19 cellular contexts compared by ENCODE assay signal in the genomic region with DNA sequence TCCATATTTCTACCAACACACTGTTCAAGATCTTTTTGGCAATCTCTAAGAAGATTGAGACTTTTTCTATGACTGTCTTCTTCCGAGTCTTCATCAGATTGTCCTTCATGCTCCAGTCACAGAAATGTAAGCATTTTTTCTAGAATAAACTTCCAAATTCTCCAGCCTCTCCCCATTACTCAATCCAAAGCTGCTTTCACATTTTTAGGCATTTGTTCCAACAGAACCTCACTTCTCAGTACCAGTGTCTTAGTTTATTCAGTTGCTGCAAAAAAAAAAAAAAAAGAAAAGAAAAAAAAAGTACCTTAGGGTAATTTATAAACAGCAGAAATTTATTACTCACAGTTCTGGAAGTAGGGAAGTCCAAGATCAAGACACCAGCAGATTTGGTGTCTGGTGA.
DNase-seq lines count a peak whose midpoint lies in the region; ATAC-seq and TF ChIP-seq lines count a peak whose summit lies in the region.
"Had no signal": no experiment of that assay in that cellular context is flagged by ENCODE, and none has a peak within 500 bp of the region (broad histone marks: within the 10 kb centered on the region; RNA-seq: fewer than 3 reads in every experiment).

No MANE protein-coding gene starts in this region.

- H3K36me3 ChIP-seq in right atrium auricular region = no peaks in the 10 kb centered on the region
- H3K36me3 ChIP-seq: BLaER1 had no signal

- TF ChIP-seq CTCF in right atrium auricular region (IDR thresholded peaks at IDR 0.05) (no peak), fibroblast of the aortic adventitia (IDR thresholded peaks at IDR 0.05; ENCODE audit: insufficient read depth, low read length) (no peak)

- H3K27ac ChIP-seq in right atrium auricular region = peak overlapping the region in 1 of 2 donors; percentile 52
- H3K27ac ChIP-seq: 22Rv1, BLaER1, C4-2B, GM23248 had no signal

- intact Hi-C loops in Right ventricle myocardium inferior (cut with DNase I) (no loop called here), left ventricle myocardium superior (cut with micrococcal nuclease) (no loop called here), cardiac septum (cut with DNase I) (no loop called here)

- no peak overlapping the region for H3K4me3 ChIP-seq in right atrium auricular region
- no peak overlapping the region for H3K4me3 ChIP-seq in fibroblast of the aortic adventitia (ENCODE audit: low read depth, low read length)
- H3K4me3 ChIP-seq: BLaER1, GM12878, GM23248 had no signal

- no peaks in the 10 kb centered on the region for H3K27me3 ChIP-seq in right atrium auricular region
- H3K27me3 ChIP-seq: BLaER1 had no signal

- ATAC-seq in Right ventricle myocardium inferior (peak; percentile 58), left ventricle myocardium superior (peak; percentile 70), HG02840 (IDR thresholded peaks at IDR 0.05; ENCODE audit: low FRiP score, unreplicated experiment) (no peak)
- ATAC-seq: CD8-positive, alpha-beta T cell; GM12878 had no signal

- DNase-seq in Right ventricle myocardium inferior (ENCODE audit: missing footprints) (no peak), right atrium auricular region (ENCODE audit: low spot score) (no peak), left ventricle myocardium superior (no peak), cardiac septum (ENCODE audit: low spot score) (no peak), fibroblast of the aortic adventitia (ENCODE audit: low read depth) (peak; percentile 22), cortex of kidney (lab: John Stamatoyannopoulos, UW) (no peak)
- DNase-seq: Caco-2; CD4-positive, CD25-positive, alpha-beta regulatory T cell; CD8-positive, alpha-beta T cell; DMS153; DND-41; H7; HCEC 1CT had no signal

- peaks cover 0 to 15% of the 10 kb centered on the region in 2 donors for H3K9me3 ChIP-seq in right atrium auricular region
- H3K9me3 ChIP-seq: BLaER1, Caco-2 had no signal

- H3K4me1 ChIP-seq in right atrium auricular region = no peaks in the 10 kb centered on the region
- H3K4me1 ChIP-seq: BLaER1, Caco-2 had no signal
